1 cellular context compared by ENCODE assay signal in the genomic region with DNA sequence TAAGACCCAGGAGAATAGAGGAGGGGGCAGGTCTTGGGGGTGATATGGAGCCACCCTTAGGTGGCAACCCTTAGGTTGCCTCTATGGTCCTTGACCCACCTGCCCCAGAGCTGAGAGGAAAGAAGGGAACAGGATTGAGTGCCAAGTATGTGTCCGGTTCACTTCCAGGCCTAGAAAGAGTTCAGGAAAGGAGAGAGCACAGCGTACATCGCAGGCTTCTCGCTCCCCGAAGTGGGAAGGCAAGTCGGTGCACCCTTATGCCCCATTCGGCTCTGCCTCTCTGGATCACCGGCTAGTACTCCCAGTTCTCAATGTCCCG.
TF ChIP-seq lines count a peak whose summit lies in the region.

No MANE protein-coding gene starts in this region.

TF ChIP-seq in H1, 55 proteins besides CTCF, POLR2A, EP300 and RAD21:
- TF ChIP-seq SIX5 (IDR thresholded peaks at IDR 0.05; ENCODE audit: low read depth, low read length), result no peak
- TF ChIP-seq, protein P1, sequence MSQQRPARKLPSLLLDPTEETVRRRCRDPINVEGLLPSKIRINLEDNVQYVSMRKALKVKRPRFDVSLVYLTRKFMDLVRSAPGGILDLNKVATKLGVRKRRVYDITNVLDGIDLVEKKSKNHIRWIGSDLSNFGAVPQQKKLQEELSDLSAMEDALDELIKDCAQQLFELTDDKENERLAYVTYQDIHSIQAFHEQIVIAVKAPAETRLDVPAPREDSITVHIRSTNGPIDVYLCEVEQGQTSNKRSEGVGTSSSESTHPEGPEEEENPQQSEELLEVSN (IDR thresholded peaks at IDR 0.05), result no peak
- peak; percentile 78 for TF ChIP-seq EZH2 (IDR thresholded peaks at IDR 0.05; ENCODE audit: low read depth, low read length, severe bottlenecking)
- TF ChIP-seq CHD2 (IDR thresholded peaks at IDR 0.05; ENCODE audit: low read length), result no peak
- TF ChIP-seq SUZ12 (IDR thresholded peaks at IDR 0.05; ENCODE audit: low read length), result peak; percentile 76; the same call in 1 of the 2 replicates
- TF ChIP-seq, protein P2, sequence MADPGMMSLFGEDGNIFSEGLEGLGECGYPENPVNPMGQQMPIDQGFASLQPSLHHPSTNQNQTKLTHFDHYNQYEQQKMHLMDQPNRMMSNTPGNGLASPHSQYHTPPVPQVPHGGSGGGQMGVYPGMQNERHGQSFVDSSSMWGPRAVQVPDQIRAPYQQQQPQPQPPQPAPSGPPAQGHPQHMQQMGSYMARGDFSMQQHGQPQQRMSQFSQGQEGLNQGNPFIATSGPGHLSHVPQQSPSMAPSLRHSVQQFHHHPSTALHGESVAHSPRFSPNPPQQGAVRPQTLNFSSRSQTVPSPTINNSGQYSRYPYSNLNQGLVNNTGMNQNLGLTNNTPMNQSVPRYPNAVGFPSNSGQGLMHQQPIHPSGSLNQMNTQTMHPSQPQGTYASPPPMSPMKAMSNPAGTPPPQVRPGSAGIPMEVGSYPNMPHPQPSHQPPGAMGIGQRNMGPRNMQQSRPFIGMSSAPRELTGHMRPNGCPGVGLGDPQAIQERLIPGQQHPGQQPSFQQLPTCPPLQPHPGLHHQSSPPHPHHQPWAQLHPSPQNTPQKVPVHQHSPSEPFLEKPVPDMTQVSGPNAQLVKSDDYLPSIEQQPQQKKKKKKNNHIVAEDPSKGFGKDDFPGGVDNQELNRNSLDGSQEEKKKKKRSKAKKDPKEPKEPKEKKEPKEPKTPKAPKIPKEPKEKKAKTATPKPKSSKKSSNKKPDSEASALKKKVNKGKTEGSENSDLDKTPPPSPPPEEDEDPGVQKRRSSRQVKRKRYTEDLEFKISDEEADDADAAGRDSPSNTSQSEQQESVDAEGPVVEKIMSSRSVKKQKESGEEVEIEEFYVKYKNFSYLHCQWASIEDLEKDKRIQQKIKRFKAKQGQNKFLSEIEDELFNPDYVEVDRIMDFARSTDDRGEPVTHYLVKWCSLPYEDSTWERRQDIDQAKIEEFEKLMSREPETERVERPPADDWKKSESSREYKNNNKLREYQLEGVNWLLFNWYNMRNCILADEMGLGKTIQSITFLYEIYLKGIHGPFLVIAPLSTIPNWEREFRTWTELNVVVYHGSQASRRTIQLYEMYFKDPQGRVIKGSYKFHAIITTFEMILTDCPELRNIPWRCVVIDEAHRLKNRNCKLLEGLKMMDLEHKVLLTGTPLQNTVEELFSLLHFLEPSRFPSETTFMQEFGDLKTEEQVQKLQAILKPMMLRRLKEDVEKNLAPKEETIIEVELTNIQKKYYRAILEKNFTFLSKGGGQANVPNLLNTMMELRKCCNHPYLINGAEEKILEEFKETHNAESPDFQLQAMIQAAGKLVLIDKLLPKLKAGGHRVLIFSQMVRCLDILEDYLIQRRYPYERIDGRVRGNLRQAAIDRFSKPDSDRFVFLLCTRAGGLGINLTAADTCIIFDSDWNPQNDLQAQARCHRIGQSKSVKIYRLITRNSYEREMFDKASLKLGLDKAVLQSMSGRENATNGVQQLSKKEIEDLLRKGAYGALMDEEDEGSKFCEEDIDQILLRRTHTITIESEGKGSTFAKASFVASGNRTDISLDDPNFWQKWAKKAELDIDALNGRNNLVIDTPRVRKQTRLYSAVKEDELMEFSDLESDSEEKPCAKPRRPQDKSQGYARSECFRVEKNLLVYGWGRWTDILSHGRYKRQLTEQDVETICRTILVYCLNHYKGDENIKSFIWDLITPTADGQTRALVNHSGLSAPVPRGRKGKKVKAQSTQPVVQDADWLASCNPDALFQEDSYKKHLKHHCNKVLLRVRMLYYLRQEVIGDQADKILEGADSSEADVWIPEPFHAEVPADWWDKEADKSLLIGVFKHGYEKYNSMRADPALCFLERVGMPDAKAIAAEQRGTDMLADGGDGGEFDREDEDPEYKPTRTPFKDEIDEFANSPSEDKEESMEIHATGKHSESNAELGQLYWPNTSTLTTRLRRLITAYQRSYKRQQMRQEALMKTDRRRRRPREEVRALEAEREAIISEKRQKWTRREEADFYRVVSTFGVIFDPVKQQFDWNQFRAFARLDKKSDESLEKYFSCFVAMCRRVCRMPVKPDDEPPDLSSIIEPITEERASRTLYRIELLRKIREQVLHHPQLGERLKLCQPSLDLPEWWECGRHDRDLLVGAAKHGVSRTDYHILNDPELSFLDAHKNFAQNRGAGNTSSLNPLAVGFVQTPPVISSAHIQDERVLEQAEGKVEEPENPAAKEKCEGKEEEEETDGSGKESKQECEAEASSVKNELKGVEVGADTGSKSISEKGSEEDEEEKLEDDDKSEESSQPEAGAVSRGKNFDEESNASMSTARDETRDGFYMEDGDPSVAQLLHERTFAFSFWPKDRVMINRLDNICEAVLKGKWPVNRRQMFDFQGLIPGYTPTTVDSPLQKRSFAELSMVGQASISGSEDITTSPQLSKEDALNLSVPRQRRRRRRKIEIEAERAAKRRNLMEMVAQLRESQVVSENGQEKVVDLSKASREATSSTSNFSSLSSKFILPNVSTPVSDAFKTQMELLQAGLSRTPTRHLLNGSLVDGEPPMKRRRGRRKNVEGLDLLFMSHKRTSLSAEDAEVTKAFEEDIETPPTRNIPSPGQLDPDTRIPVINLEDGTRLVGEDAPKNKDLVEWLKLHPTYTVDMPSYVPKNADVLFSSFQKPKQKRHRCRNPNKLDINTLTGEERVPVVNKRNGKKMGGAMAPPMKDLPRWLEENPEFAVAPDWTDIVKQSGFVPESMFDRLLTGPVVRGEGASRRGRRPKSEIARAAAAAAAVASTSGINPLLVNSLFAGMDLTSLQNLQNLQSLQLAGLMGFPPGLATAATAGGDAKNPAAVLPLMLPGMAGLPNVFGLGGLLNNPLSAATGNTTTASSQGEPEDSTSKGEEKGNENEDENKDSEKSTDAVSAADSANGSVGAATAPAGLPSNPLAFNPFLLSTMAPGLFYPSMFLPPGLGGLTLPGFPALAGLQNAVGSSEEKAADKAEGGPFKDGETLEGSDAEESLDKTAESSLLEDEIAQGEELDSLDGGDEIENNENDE (IDR thresholded peaks at IDR 0.05; ENCODE audit: insufficient replicate concordance, low read length), result no peak
- peak; percentile 11 for TF ChIP-seq RNF2 (IDR thresholded peaks at IDR 0.05; ENCODE audit: borderline replicate concordance, low read depth, low read length, missing control alignments, poor library complexity, severe bottlenecking)
- TF ChIP-seq RXRA (IDR thresholded peaks at IDR 0.05; ENCODE audit: insufficient read depth, low read depth, low read length), result no peak
- no peak for TF ChIP-seq TBP (IDR thresholded peaks at IDR 0.05; ENCODE audit: low read depth, low read length)
- TF ChIP-seq, protein P3, sequence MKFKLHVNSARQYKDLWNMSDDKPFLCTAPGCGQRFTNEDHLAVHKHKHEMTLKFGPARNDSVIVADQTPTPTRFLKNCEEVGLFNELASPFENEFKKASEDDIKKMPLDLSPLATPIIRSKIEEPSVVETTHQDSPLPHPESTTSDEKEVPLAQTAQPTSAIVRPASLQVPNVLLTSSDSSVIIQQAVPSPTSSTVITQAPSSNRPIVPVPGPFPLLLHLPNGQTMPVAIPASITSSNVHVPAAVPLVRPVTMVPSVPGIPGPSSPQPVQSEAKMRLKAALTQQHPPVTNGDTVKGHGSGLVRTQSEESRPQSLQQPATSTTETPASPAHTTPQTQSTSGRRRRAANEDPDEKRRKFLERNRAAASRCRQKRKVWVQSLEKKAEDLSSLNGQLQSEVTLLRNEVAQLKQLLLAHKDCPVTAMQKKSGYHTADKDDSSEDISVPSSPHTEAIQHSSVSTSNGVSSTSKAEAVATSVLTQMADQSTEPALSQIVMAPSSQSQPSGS (IDR thresholded peaks at IDR 0.05; ENCODE audit: low read length), result no peak
- no peak for TF ChIP-seq SP2 (IDR thresholded peaks at IDR 0.05; ENCODE audit: low read length)
